In genomic region chr11:16739326-16739875, GRCh38 we compare ENCODE assay signal across 9 cellular contexts. TPM values are rescaled to one million over a fixed set of nuclear protein-coding genes. Genes with fewer than 3 reads are reported as not detected.
DNase-seq lines count a peak whose midpoint lies in the region; ATAC-seq and TF ChIP-seq lines count a peak whose summit lies in the region.
"Had no signal": no experiment of that assay in that cellular context is flagged by ENCODE, and none has a peak within 500 bp of the region (broad histone marks: within the 10 kb centered on the region; RNA-seq: fewer than 3 reads in every experiment).

No MANE protein-coding gene starts in this region.

- POLR2A ChIA-PET in Panc1 (lab: Charles Lee): no interaction called here

- peaks cover 49% of the 10 kb centered on the region for H4K20me1 ChIP-seq in smooth muscle cell (ENCODE audit: low read depth)

- intact Hi-C loops in Panc1 (cut with micrococcal nuclease; ENCODE audit: unreplicated experiment) (no loop called here), heart right ventricle (cut with DNase I) (no loop called here)

- H3K27ac ChIP-seq in Panc1 (ENCODE audit: low read length) (peak overlapping the region; percentile 98), heart right ventricle (peak overlapping the region; percentile 80 to 98 (median 94)), smooth muscle cell (ENCODE audit: low read depth) (peak overlapping the region; percentile 88)

- peaks cover 13% of the 10 kb centered on the region for H3K4me1 ChIP-seq in HAP-1
- H3K4me1 ChIP-seq in Panc1 (ENCODE audit: control insufficient read depth, insufficient read depth, low read length): 0 out of 2 replicates have a peak, but pooled peaks cover 3% of the 10 kb centered on the region
- peaks cover 0 to 56% (median 43%) of the 10 kb centered on the region in 9 donors for H3K4me1 ChIP-seq in heart right ventricle
- H3K4me1 ChIP-seq in smooth muscle cell (ENCODE audit: low read depth): peaks cover 27% of the 10 kb centered on the region

- H3K9ac ChIP-seq in smooth muscle cell (ENCODE audit: low read depth): peak overlapping the region; percentile 99

- H3K4me2 ChIP-seq in smooth muscle cell: peak overlapping the region; percentile 98

- no peak for DNase-seq in HAP-1 (ENCODE audit: low spot score in 2 of 2)
- DNase-seq in Panc1 (ENCODE audit: low read depth, low spot score): no peak
- no peak for DNase-seq in heart right ventricle
- no peak for DNase-seq in smooth muscle cell (lab: John Stamatoyannopoulos, UW; ENCODE audit: unreplicated experiment)
- no peak for DNase-seq in GM19238 (ENCODE audit: insufficient read length, low spot score)
- DNase-seq in effector memory CD8-positive, alpha-beta T cell: no peak
- DNase-seq: stimulated activated CD4-positive, alpha-beta T cell treated with anti-CD3 and anti-CD28 coated beads, Interleukin-4, amount 100 ng/mL, for 24 hours had no signal

- in situ Hi-C loops in HAP-1 (cut with MboI; ENCODE audit: low sequenced_read_pairs) (no loop called here), Panc1 (cut with HindIII; ENCODE audit: low pct_unique_long_range_greater_than_20kb, low sequenced_read_pairs) (no loop called here)

- WGBS in heart right ventricle, 2 donors: 3 to 8% methylated on average over 20 of the region's 20 CpGs
- 10% methylated on average over 20 of the region's 20 CpGs for WGBS in smooth muscle cell (ENCODE audit: low lambda C conversion rate)

- H3K4me3 Mint-ChIP-seq in effector memory CD8-positive, alpha-beta T cell: no peak overlapping the region

- no peaks in the 10 kb centered on the region for H3K9me3 ChIP-seq in HAP-1
- H3K9me3 ChIP-seq in Panc1 (ENCODE audit: control insufficient read depth, insufficient read depth, low read depth, low read length): no peaks in the 10 kb centered on the region
- H3K9me3 ChIP-seq in heart right ventricle: no peaks in the 10 kb centered on the region
- H3K9me3 ChIP-seq in smooth muscle cell (replicated peaks; ENCODE audit: low read depth): no peaks in the 10 kb centered on the region

- peaks cover 59% of the 10 kb centered on the region for H3K79me2 ChIP-seq in smooth muscle cell (ENCODE audit: low read depth)

- H3K9me3 Mint-ChIP-seq in effector memory CD8-positive, alpha-beta T cell: no peaks in the 10 kb centered on the region

- H3K27ac Mint-ChIP-seq in effector memory CD8-positive, alpha-beta T cell: no peak overlapping the region

- no peak for ATAC-seq in Panc1
- peak in 1 of 8 donors; percentile 2 for ATAC-seq in heart right ventricle
- no peak for ATAC-seq in HG02885 (IDR thresholded peaks at IDR 0.05; ENCODE audit: poor library complexity, unreplicated experiment)
- no peak for ATAC-seq in HG03571 (IDR thresholded peaks at IDR 0.05; ENCODE audit: unreplicated experiment)
- no peak for ATAC-seq in effector memory CD8-positive, alpha-beta T cell (replicated peaks)

- CTCF ChIA-PET in Panc1 (lab: Charles Lee): no interaction called here

- H3K4me3 ChIP-seq in HAP-1: peak overlapping the region; percentile 93
- peak overlapping the region; percentile 93 to 99 for H3K4me3 ChIP-seq in Panc1 (ENCODE audit: low read depth in 2 of 2, low read length in 2 of 2)
- H3K4me3 ChIP-seq in heart right ventricle: peak overlapping the region; percentile 60 to 93 (median 84)
- peak overlapping the region; percentile 63 for H3K4me3 ChIP-seq in smooth muscle cell

- peaks cover 18 to 29% of the 10 kb centered on the region in 2 donors for H3K4me1 Mint-ChIP-seq in effector memory CD8-positive, alpha-beta T cell (ENCODE audit: low read depth in 2 of 2)

- BruUV-seq in Panc1 (replicated peaks; lab: Mats Ljungman, UMichigan): TSS peak; percentile 91

- TF ChIP-seq CTCF in Panc1 (IDR thresholded peaks at IDR 0.05) (no peak), heart right ventricle (IDR thresholded peaks at IDR 0.05) (no peak), smooth muscle cell (IDR thresholded peaks at IDR 0.05; ENCODE audit: borderline replicate concordance, insufficient read depth, poor library complexity, severe bottlenecking) (no peak)

- H2AFZ ChIP-seq in smooth muscle cell (ENCODE audit: low read depth): no peak overlapping the region

- no peaks in the 10 kb centered on the region for H3K27me3 Mint-ChIP-seq in effector memory CD8-positive, alpha-beta T cell

- peaks cover 10% of the 10 kb centered on the region for H3K36me3 Mint-ChIP-seq in effector memory CD8-positive, alpha-beta T cell (ENCODE audit: insufficient read depth)

- no peaks in the 10 kb centered on the region for H3F3A ChIP-seq in smooth muscle cell (ENCODE audit: low read depth)

- peaks cover 28% of the 10 kb centered on the region for H3K36me3 ChIP-seq in HAP-1 (replicated peaks)
- peaks cover 5% of the 10 kb centered on the region; the same call in 1 of the 2 replicates for H3K36me3 ChIP-seq in Panc1 (ENCODE audit: control insufficient read depth, insufficient read depth, low read length)
- peaks cover 0 to 23% (median 0%) of the 10 kb centered on the region in 9 donors for H3K36me3 ChIP-seq in heart right ventricle
- no peaks in the 10 kb centered on the region for H3K36me3 ChIP-seq in smooth muscle cell (ENCODE audit: low read depth)

- H3K27me3 ChIP-seq in HAP-1 (ENCODE audit: low read depth) (no peaks in the 10 kb centered on the region), Panc1 (ENCODE audit: control insufficient read depth, insufficient read depth, low read length) (no peaks in the 10 kb centered on the region), heart right ventricle (no peaks in the 10 kb centered on the region), smooth muscle cell (ENCODE audit: low read depth) (no peaks in the 10 kb centered on the region)

RNA-seq across cellular contexts. Expression of gene C11orf58, which starts 1.0 kb away (rescaled TPM):
- 97.6 TPM for total RNA-seq in Panc1 (2021; ENCODE audit: unreplicated experiment)
- polyA plus RNA-seq in Panc1 (2012; ENCODE audit: insufficient read length): 274 TPM
- total RNA-seq in heart right ventricle: 100 to 1,000 TPM in 8 of 10 donors, 10 to 100 TPM in 2; 94.9 to 141 (median 110) TPM
- polyA plus RNA-seq in heart right ventricle: 10 to 100 TPM; 70.2 to 83.2 TPM
- total RNA-seq in smooth muscle cell: 183 and 199 TPM in 2 replicates
- polyA plus RNA-seq in smooth muscle cell: 174 and 177 TPM in 2 replicates
